In the genomic region with DNA sequence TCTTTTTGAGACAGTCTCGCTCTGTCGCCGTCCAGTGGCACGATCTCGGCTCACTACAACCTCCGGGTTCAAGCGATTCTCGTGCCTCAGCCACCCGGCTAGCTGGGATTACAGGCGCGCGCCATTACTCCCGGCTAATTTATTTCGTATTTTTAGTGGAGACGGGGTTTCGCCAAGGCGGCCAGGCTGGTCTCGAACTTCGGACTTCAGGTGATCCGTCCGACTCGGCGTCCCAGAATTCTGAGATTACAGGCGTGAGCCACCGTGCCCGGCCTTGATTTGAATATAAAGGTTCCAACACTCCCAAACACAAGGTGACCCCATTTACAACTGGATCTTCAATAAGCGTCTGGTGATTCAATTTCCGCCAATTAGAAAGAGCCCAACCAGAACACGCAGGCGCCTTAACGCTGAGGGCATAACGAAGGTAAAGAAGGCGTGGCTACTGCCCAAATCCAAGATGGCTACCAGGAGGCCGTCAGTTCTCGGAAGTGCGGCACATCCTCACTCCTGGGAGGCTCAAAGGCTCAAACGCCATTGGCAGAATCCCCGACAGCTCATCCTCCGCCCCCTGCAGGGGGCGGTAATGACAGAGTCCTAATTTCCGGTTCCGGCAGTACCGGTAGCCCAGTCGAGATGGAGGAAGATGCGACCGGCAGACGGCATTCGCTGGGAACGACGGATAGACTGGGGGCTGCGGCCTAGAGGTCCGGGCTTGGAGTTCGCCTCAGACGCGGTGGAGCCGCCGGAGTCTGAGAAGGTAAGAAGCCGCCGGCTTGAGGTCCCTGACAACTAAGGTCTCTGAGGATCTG, we compare ENCODE assay signal across 8 cellular contexts. TPM values are rescaled to one million over a fixed set of nuclear protein-coding genes. Genes with fewer than 3 reads are reported as not detected.
DNase-seq lines count a peak whose midpoint lies in the region; ATAC-seq and TF ChIP-seq lines count a peak whose summit lies in the region.

A gene with protein sequence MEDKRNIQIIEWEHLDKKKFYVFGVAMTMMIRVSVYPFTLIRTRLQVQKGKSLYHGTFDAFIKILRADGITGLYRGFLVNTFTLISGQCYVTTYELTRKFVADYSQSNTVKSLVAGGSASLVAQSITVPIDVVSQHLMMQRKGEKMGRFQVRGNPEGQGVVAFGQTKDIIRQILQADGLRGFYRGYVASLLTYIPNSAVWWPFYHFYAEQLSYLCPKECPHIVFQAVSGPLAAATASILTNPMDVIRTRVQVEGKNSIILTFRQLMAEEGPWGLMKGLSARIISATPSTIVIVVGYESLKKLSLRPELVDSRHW (plus strand): TSS at position 617 of the 812 bp plus-strand sequence. CDS start 5,744 bp downstream, outside the sequence.

- CTCF ChIA-PET in Panc1 (lab: Charles Lee) = interaction anchor here (0.6 kb wide), 1 partner anchor 31 kb away, joined by 3 read pairs; no protein-coding TSS in a partner anchor

- H3K4me3 ChIP-seq in Panc1 (ENCODE audit: low read depth in 2 of 2, low read length in 2 of 2) (peak within 1 kb of the TSS; percentile 99), mucosa of rectum (ENCODE audit: low read length in 2 of 2) (peak within 1 kb of the TSS; percentile 89 to 96)

- peaks cover 10% of the 10 kb centered on the region; the same call in 1 of the 2 replicates for H3K4me1 ChIP-seq in Panc1 (ENCODE audit: control insufficient read depth, insufficient read depth, low read length)
- H3K4me1 ChIP-seq in mucosa of rectum (ENCODE audit: control insufficient read depth in 2 of 2, insufficient read depth in 2 of 2, low read length in 2 of 2) = peaks cover 6 to 11% of the 10 kb centered on the region in 2 donors

- peak within 1 kb of the TSS; percentile 99 for H3K4me3 Mint-ChIP-seq in activated T-cell treated with anti-CD3 and anti-CD28 coated beads, Interleukin-2, amount 50 U/mL, for 4 hours

- POLR2A ChIA-PET in Panc1 (lab: Charles Lee) = interaction anchor here (0.7 to 0.8 kb wide), 2 partner anchors 19 to 23 kb away, joined by 3 to 4 read pairs; a partner anchor contains a TSS

- H3K27ac ChIP-seq in Panc1 (ENCODE audit: low read length) (peak within 1 kb of the TSS; percentile 88), mucosa of rectum (ENCODE audit: low read depth in 2 of 2, low read length in 2 of 2) (peak within 1 kb of the TSS; percentile 50 to 89)

- peaks cover 21% of the 10 kb centered on the region for H3K36me3 Mint-ChIP-seq in activated T-cell treated with anti-CD3 and anti-CD28 coated beads, Interleukin-2, amount 50 U/mL, for 4 hours (ENCODE audit: insufficient read depth)

- peak within 1 kb of the TSS; percentile 72 to 80 for H3K9ac ChIP-seq in mucosa of rectum (ENCODE audit: low read depth in 1 of 2, low read length in 2 of 2)

- DNase-seq in DMS79 treated with DMSO at 0.1 percent for 48 hours (lab: John Stamatoyannopoulos, UW) (peak; percentile 98), KG1 (lab: John Stamatoyannopoulos, UW) (peak; percentile 99), Panc1 (ENCODE audit: low read depth, low spot score) (peak; percentile 100), erythroblast (lab: John Stamatoyannopoulos, UW) (peak; percentile 99)
- DNase-seq in activated T-cell treated with anti-CD3 and anti-CD28 coated beads, Interleukin-2, amount 50 U/mL, for 4 hours = peak; percentile 94
- DNase-seq in stimulated activated CD8-positive, alpha-beta memory T cell treated with anti-CD3 and anti-CD28 coated beads, Interleukin-4, amount 100 ng/mL, for 48 hours = peak; percentile 96

- BruUV-seq in Panc1 (replicated peaks; lab: Mats Ljungman, UMichigan) = no TSS peak

- intact Hi-C loops in Panc1 (cut with micrococcal nuclease; ENCODE audit: unreplicated experiment) = no loop called here

- no peaks in the 10 kb centered on the region for H3K9me3 ChIP-seq in Panc1 (ENCODE audit: control insufficient read depth, insufficient read depth, low read depth, low read length)
- H3K9me3 ChIP-seq in mucosa of rectum (ENCODE audit: control insufficient read depth in 2 of 2, low read length in 2 of 2) = no peaks in the 10 kb centered on the region

- in situ Hi-C loops in Panc1 (cut with HindIII; ENCODE audit: low pct_unique_long_range_greater_than_20kb, low sequenced_read_pairs) = no loop called here

- TF ChIP-seq CTCF in Panc1 (IDR thresholded peaks at IDR 0.05) = no peak

- H3K36me3 ChIP-seq in Panc1 (ENCODE audit: control insufficient read depth, insufficient read depth, low read length) (peaks cover 4% of the 10 kb centered on the region; the same call in 1 of the 2 replicates), mucosa of rectum (ENCODE audit: control insufficient read depth in 2 of 2, insufficient read depth in 2 of 2, low read length in 2 of 2) (peaks cover 10 to 15% of the 10 kb centered on the region in 2 donors)

- peak; percentile 94 for TF ChIP-seq POLR2A in erythroblast (IDR thresholded peaks at IDR 0.05; ENCODE audit: low read length)

- peak; percentile 89 for ATAC-seq in GM21723 (IDR thresholded peaks at IDR 0.05; ENCODE audit: unreplicated experiment)
- peak; percentile 99 for ATAC-seq in Panc1
- ATAC-seq in activated T-cell treated with anti-CD3 and anti-CD28 coated beads, Interleukin-2, amount 50 U/mL, for 4 hours = peak; percentile 97

- H3K27me3 ChIP-seq in Panc1 (ENCODE audit: control insufficient read depth, insufficient read depth, low read length) (no peaks in the 10 kb centered on the region), mucosa of rectum (ENCODE audit: control insufficient read depth in 2 of 2, insufficient read depth in 2 of 2, low read length in 2 of 2) (no peaks in the 10 kb centered on the region)

- H3K9me3 Mint-ChIP-seq in activated T-cell treated with anti-CD3 and anti-CD28 coated beads, Interleukin-2, amount 50 U/mL, for 4 hours = no peaks in the 10 kb centered on the region

- no peaks in the 10 kb centered on the region for H3K27me3 Mint-ChIP-seq in activated T-cell treated with anti-CD3 and anti-CD28 coated beads, Interleukin-2, amount 50 U/mL, for 4 hours (ENCODE audit: low read depth)

- H3K4me1 Mint-ChIP-seq in activated T-cell treated with anti-CD3 and anti-CD28 coated beads, Interleukin-2, amount 50 U/mL, for 4 hours (ENCODE audit: low read depth) = peaks cover 51% of the 10 kb centered on the region

RNA-seq across cellular contexts. Expression of the gene that starts here (rescaled TPM):
- 33.0 TPM for total RNA-seq in Panc1 (2021; ENCODE audit: unreplicated experiment)
- polyA plus RNA-seq in Panc1 (2012; ENCODE audit: insufficient read length) = 20.0 TPM
- total RNA-seq in activated T-cell treated with anti-CD3 and anti-CD28 coated beads, Interleukin-2, amount 50 U/mL, for 4 hours = 10 to 100 TPM; 61.3 to 79.7 (median 73.0) TPM

Comparison
In these comparisons a context has a peak if more than half of its experiments do, and no peak if none do; other contexts are left out.
1. Peak in every context shown above with its lines: DNase-seq, ATAC-seq, H3K4me3 ChIP-seq and H3K27ac ChIP-seq.